Comparison of ENCODE assay signal across 8 cellular contexts in the genomic region with DNA sequence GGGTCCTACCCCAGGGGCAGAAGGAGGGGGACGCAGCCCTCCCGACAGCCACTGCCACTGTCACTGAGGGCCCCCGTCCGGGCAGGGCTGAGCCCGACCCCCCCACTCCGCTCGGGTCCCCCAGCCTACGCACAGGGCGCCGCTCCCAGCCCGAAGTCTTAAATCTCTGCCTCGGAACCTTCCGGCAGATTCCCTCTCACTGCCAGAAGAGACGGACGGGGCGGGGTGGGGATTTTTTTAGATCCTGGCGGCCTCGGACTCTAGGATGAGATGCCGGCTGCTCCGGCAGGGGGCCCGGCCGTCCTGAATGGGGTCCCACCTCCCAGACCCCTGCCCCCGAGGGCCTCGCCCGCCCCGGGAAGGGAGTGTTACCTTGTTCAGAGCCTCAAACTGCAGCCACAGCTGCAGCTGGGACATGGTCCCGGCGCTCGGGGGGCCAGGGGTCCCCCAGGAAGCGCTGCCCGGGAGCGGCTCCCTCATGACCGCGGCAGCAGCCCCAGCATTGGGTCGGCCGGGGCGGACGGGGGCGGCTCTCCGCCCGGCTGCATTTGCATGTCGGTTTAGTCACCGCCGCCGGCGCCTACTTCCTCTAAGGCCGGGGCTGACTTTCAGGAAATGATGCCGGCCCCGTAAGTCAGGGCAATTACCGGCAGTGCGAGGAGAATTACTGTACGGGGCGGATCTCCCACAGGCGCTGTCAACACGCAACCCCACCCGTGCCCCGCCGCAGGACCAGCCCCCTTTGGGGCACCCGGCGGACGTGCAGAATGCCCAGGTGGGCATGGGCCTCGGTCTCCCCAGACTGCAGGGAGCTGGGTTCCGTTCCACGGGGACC. TPM values are rescaled to one million over a fixed set of nuclear protein-coding genes. Genes with fewer than 3 reads are reported as not detected.
A peak's percentile ranks its signal among the peaks of the same experiment; 100 is the strongest.
DNase-seq lines count a peak whose midpoint lies in the region; FAIRE-seq and TF ChIP-seq lines count a peak whose summit lies in the region.

No MANE protein-coding gene starts in this region.

- H3K27ac ChIP-seq in ACC112 (ENCODE audit: low read depth, low read length) = peak overlapping the region; percentile 74

- DNase-seq in HUDEP-2 (lab: John Stamatoyannopoulos, UW; ENCODE audit: unreplicated experiment in 76 of 76) (peak in 50 of 76 experiments; percentile 12 to 69 (median 46)), bronchial epithelial cell (ENCODE audit: low read depth) (peak; percentile 85), islet precursor cell (peak; percentile 93), NCI-H2029 treated with DMSO at 0.1 percent for 48 hours (lab: John Stamatoyannopoulos, UW) (no peak)
- DNase-seq in stimulated activated CD4-positive, alpha-beta T cell treated with anti-CD3 and anti-CD28 coated beads, Interleukin-12 subunit alpha, Interleukin-12 subunit beta, amount 100 ng/mL, for 48 hours (ENCODE audit: low read depth in 2 of 3, low spot score in 1 of 3) = peak; percentile 86 to 89 (median 87)

- FAIRE-seq in bronchial epithelial cell (lab: Jason Lieb, UNC) = no peak

- H2AFZ ChIP-seq in ACC112 (ENCODE audit: low read length, unreplicated experiment) = no peak overlapping the region

- peak; percentile 66 for TF ChIP-seq POLR2A in GM19099 (IDR thresholded peaks at IDR 0.05; ENCODE audit: extremely low read depth, insufficient read length, low read depth)

- no peaks in the 10 kb centered on the region for H3K27me3 ChIP-seq in ACC112 (ENCODE audit: insufficient read depth, low read length)
- no peaks in the 10 kb centered on the region for H3K27me3 ChIP-seq in bronchial epithelial cell (ENCODE audit: control insufficient read depth, insufficient read depth, low read length)

- H3K79me2 ChIP-seq in ACC112 (ENCODE audit: control insufficient read depth, insufficient read depth, low read length, unreplicated experiment) = peaks cover 57% of the 10 kb centered on the region

- peaks cover 16% of the 10 kb centered on the region; the same call in 1 of the 2 replicates for H3K36me3 ChIP-seq in ACC112 (ENCODE audit: insufficient read depth, low read length)
- H3K36me3 ChIP-seq in bronchial epithelial cell (ENCODE audit: control insufficient read depth, insufficient read depth, low read length) = peaks cover 28% of the 10 kb centered on the region

- H3K4me3 ChIP-seq in ACC112 (ENCODE audit: low read depth, low read length) (peak overlapping the region; percentile 75), WI38 (ENCODE audit: low read depth, low read length) (peak overlapping the region; percentile 82), bronchial epithelial cell (ENCODE audit: low read depth, low read length) (peak overlapping the region; percentile 61)

- TF ChIP-seq CTCF in WI38 (IDR thresholded peaks at IDR 0.05; ENCODE audit: low read depth, low read length) (no peak), bronchial epithelial cell (IDR thresholded peaks at IDR 0.05; ENCODE audit: insufficient read depth, low read length, severe bottlenecking) (no peak)

- peaks cover 18% of the 10 kb centered on the region for H3K4me1 ChIP-seq in ACC112 (ENCODE audit: control insufficient read depth, insufficient read depth, low read length, unreplicated experiment)

RNA-seq across cellular contexts. Expression of a gene that starts 28.1 kb away (rescaled TPM):
- 274 and 291 TPM in 2 replicates for total RNA-seq in bronchial epithelial cell

RNA-seq across cellular contexts. Expression of a gene that starts 36.8 kb away (rescaled TPM):
- 57.4 and 87.1 TPM in 2 replicates for total RNA-seq in bronchial epithelial cell

RNA-seq across cellular contexts. Expression of a gene that starts 42.1 kb away (rescaled TPM):
- total RNA-seq in bronchial epithelial cell = 16.8 and 22.8 TPM in 2 replicates
